In genomic region chr1:41819069-41819468, GRCh38 we compare ENCODE assay signal across 20 cellular contexts.
DNase-seq lines count a peak whose midpoint lies in the region; ATAC-seq, FAIRE-seq and TF ChIP-seq lines count a peak whose summit lies in the region.
"Had no signal": no experiment of that assay in that cellular context is flagged by ENCODE, and none has a peak within 500 bp of the region (broad histone marks: within the 10 kb centered on the region; RNA-seq: fewer than 3 reads in every experiment).

No MANE protein-coding gene starts in this region.

- H2AFZ ChIP-seq in KMS-11 (ENCODE audit: low read depth), result no peak overlapping the region
- no peak overlapping the region for H2AFZ ChIP-seq in GM12878 (ENCODE audit: control insufficient read depth, low read depth, low read length)
- H2AFZ ChIP-seq: GM23248 had no signal

- H3K4me3 Mint-ChIP-seq in stimulated activated naive CD8-positive, alpha-beta T cell treated with anti-CD3 and anti-CD28 coated beads, Interleukin-15, Interleukin-2, amounts not matched to agents 100 ng/mL and 50 ng/mL, for 24 hours, result peak overlapping the region; percentile 30
- H3K4me3 Mint-ChIP-seq in stimulated activated naive B cell treated with anti-CD40 and anti-IgM and Interleukin-4, amounts not matched to agents 10 μg/mL and 1 μg/mL and 100 μg/mL, for 72 hours, result no peak overlapping the region
- no peak overlapping the region for H3K4me3 Mint-ChIP-seq in activated naive CD4-positive, alpha-beta T cell treated with anti-CD3 and anti-CD28 coated beads for 36 hours
- H3K4me3 Mint-ChIP-seq: CD4-positive, alpha-beta T cell had no signal

- no peak overlapping the region for H3K4me3 ChIP-seq in KMS-11 (IDR thresholded peaks at IDR 0.05; ENCODE audit: insufficient read depth, low read depth, low read length)
- H3K4me3 ChIP-seq in GM12878, result no peak overlapping the region
- H3K4me3 ChIP-seq: GM23248, K562 had no signal

- H4K20me1 ChIP-seq in KMS-11 (ENCODE audit: insufficient read depth) (no peaks in the 10 kb centered on the region), GM12878 (ENCODE audit: control insufficient read depth, insufficient read depth) (no peaks in the 10 kb centered on the region)

- no peaks in the 10 kb centered on the region for H3K27me3 Mint-ChIP-seq in stimulated activated naive CD8-positive, alpha-beta T cell treated with anti-CD3 and anti-CD28 coated beads, Interleukin-15, Interleukin-2, amounts not matched to agents 100 ng/mL and 50 ng/mL, for 24 hours
- no peaks in the 10 kb centered on the region for H3K27me3 Mint-ChIP-seq in stimulated activated naive B cell treated with anti-CD40 and anti-IgM and Interleukin-4, amounts not matched to agents 10 μg/mL and 1 μg/mL and 100 μg/mL, for 72 hours
- H3K27me3 Mint-ChIP-seq in activated naive CD4-positive, alpha-beta T cell treated with anti-CD3 and anti-CD28 coated beads for 36 hours (ENCODE audit: low read depth), result no peaks in the 10 kb centered on the region
- H3K27me3 Mint-ChIP-seq: CD4-positive, alpha-beta T cell had no signal

- CTCF ChIA-PET in GM12878 (lab: Yijun Ruan, JAX), result interaction anchor here (0.8 to 1.2 kb wide), 2 partner anchors 245 to 355 kb away, joined by 3 to 4 read pairs; no protein-coding TSS in a partner anchor
- CTCF ChIA-PET in activated naive CD4-positive, alpha-beta T cell treated with anti-CD3 and anti-CD28 coated beads for 36 hours (lab: Charles Lee), result no interaction called here

- TF ChIP-seq EP300 in GM12878 (IDR thresholded peaks at IDR 0.05; ENCODE audit: borderline replicate concordance in 1 of 2, control insufficient read depth in 1 of 2, low read depth in 2 of 2, low read length in 2 of 2), result no peak

- WGBS in GM12878 (ENCODE audit: insufficient coverage, insufficient replicate concordance, low lambda C conversion rate, missing lambda C conversion rate), result 45% methylated on average over 2 of the region's 2 CpGs

- no TSS peak for BruUV-seq in GM12878 (replicated peaks; lab: Mats Ljungman, UMichigan)

- TF ChIP-seq POLR2A in GM12878 (IDR thresholded peaks at IDR 0.05; ENCODE audit: low read depth, low read length), result no peak

- no peak for DNase-seq in stimulated activated naive CD8-positive, alpha-beta T cell treated with anti-CD3 and anti-CD28 coated beads, Interleukin-15, Interleukin-2, amounts not matched to agents 100 U/mL and 50 U/mL, for 24 hours
- DNase-seq in GM12878 (ENCODE audit: low read depth, low spot score), result no peak
- no peak for DNase-seq in stimulated activated naive B cell treated with anti-CD40 and anti-IgM and Interleukin-4, amounts not matched to agents 10 μg/mL and 1 μg/mL and 100 μg/mL, for 72 hours
- no peak for DNase-seq in left ventricle myocardium superior
- no peak for DNase-seq in activated naive CD4-positive, alpha-beta T cell treated with anti-CD3 and anti-CD28 coated beads for 36 hours
- no peak for DNase-seq in nucleus accumbens (lab: John Stamatoyannopoulos, UW)
- DNase-seq: ACHN; Caco-2; CD4-positive, alpha-beta T cell; GDM1; GM23248; HCEC 1CT; IMR-90 had no signal

- H3K36me3 ChIP-seq in KMS-11 (ENCODE audit: insufficient read depth) (no peaks in the 10 kb centered on the region), GM12878 (ENCODE audit: control insufficient read depth in 2 of 2, insufficient read depth in 2 of 2, low read length in 1 of 2) (no peaks in the 10 kb centered on the region)

- H3K27ac Mint-ChIP-seq in stimulated activated naive CD8-positive, alpha-beta T cell treated with anti-CD3 and anti-CD28 coated beads, Interleukin-15, Interleukin-2, amounts not matched to agents 100 ng/mL and 50 ng/mL, for 24 hours, result no peak overlapping the region
- no peak overlapping the region for H3K27ac Mint-ChIP-seq in stimulated activated naive B cell treated with anti-CD40 and anti-IgM and Interleukin-4, amounts not matched to agents 10 μg/mL and 1 μg/mL and 100 μg/mL, for 72 hours
- no peak overlapping the region for H3K27ac Mint-ChIP-seq in activated naive CD4-positive, alpha-beta T cell treated with anti-CD3 and anti-CD28 coated beads for 36 hours
- H3K27ac Mint-ChIP-seq: CD4-positive, alpha-beta T cell had no signal

- H3K9me3 Mint-ChIP-seq in stimulated activated naive CD8-positive, alpha-beta T cell treated with anti-CD3 and anti-CD28 coated beads, Interleukin-15, Interleukin-2, amounts not matched to agents 100 ng/mL and 50 ng/mL, for 24 hours, result no peaks in the 10 kb centered on the region
- no peaks in the 10 kb centered on the region for H3K9me3 Mint-ChIP-seq in stimulated activated naive B cell treated with anti-CD40 and anti-IgM and Interleukin-4, amounts not matched to agents 10 μg/mL and 1 μg/mL and 100 μg/mL, for 72 hours
- H3K9me3 Mint-ChIP-seq in activated naive CD4-positive, alpha-beta T cell treated with anti-CD3 and anti-CD28 coated beads for 36 hours, result no peaks in the 10 kb centered on the region
- H3K9me3 Mint-ChIP-seq: CD4-positive, alpha-beta T cell had no signal

- TF ChIP-seq RAD21 in GM12878 (IDR thresholded peaks at IDR 0.05; ENCODE audit: insufficient read depth, low read depth, low read length), result no peak

- in situ Hi-C loops in GM12878 (cut with MboI), result no loop called here

- FAIRE-seq in GM12878 (lab: Jason Lieb, UNC), result no peak
- FAIRE-seq: A204.1, D721Med, H54, K562 had no signal

- no peak for TF ChIP-seq CTCF in KMS-11 (conservative IDR thresholded peaks at IDR 0.05; ENCODE audit: low read depth, low read length)
- TF ChIP-seq CTCF in GM12878 (IDR thresholded peaks at IDR 0.05 in 2 of 3, conservative IDR thresholded peaks at IDR 0.05 in 1 of 3; ENCODE audit: control insufficient read depth in 2 of 3, extremely low read depth in 1 of 3, insufficient read depth in 1 of 3, low read depth in 3 of 3, low read length in 3 of 3), result no peak

- H3K79me2 ChIP-seq in KMS-11 (ENCODE audit: insufficient read depth, low read depth) (no peaks in the 10 kb centered on the region), GM12878 (ENCODE audit: control insufficient read depth, insufficient read depth, low read length) (no peaks in the 10 kb centered on the region)

- SMC1A ChIA-PET in GM12878 (lab: Charles Lee; ENCODE audit: uncharacterized antibody, unreplicated experiment), result interaction anchor here (0.7 to 1.6 kb wide), 4 partner anchors 66 to 245 kb away, joined by 3 to 4 read pairs (median 3); no protein-coding TSS in a partner anchor

- H3K27me3 ChIP-seq in KMS-11 (ENCODE audit: insufficient read depth, low read depth) (no peaks in the 10 kb centered on the region), GM12878 (replicated peaks in 1 of 2; ENCODE audit: control insufficient read depth in 2 of 2, insufficient read depth in 2 of 2, low read length in 1 of 2) (no peaks in the 10 kb centered on the region)

- intact Hi-C loops in GM12878 (cut with micrococcal nuclease; ENCODE audit: unreplicated experiment), result loop anchor here (10.0 kb wide), 1 partner anchor 326 kb away; no protein-coding TSS in a partner anchor
- intact Hi-C loops in left ventricle myocardium superior (cut with micrococcal nuclease), result no loop called here
- intact Hi-C loops in activated naive CD4-positive, alpha-beta T cell treated with anti-CD3 and anti-CD28 coated beads for 36 hours (cut with micrococcal nuclease), result no loop called here

- H3K4me2 ChIP-seq in KMS-11 (peak overlapping the region; percentile 20), GM12878 (ENCODE audit: control insufficient read depth, insufficient read depth) (no peak overlapping the region)

- H3K27ac ChIP-seq in KMS-11 (no peak overlapping the region), GM12878 (ENCODE audit: control insufficient read depth, insufficient read depth) (no peak overlapping the region)
- H3K27ac ChIP-seq: C4-2B, GM23248 had no signal

- H3K4me1 ChIP-seq in KMS-11 (ENCODE audit: low read depth, poor library complexity, severe bottlenecking) (peaks cover 17% of the 10 kb centered on the region), GM12878 (ENCODE audit: control insufficient read depth, insufficient read depth, low read length) (peaks cover 9% of the 10 kb centered on the region)
- H3K4me1 ChIP-seq: Caco-2 had no signal

- no peaks in the 10 kb centered on the region for H3K9me3 ChIP-seq in GM12878 (replicated peaks; ENCODE audit: control insufficient read depth, insufficient read depth, low read length)
- H3K9me3 ChIP-seq: Caco-2 had no signal

- no peaks in the 10 kb centered on the region for H3K36me3 Mint-ChIP-seq in stimulated activated naive CD8-positive, alpha-beta T cell treated with anti-CD3 and anti-CD28 coated beads, Interleukin-15, Interleukin-2, amounts not matched to agents 100 ng/mL and 50 ng/mL, for 24 hours (ENCODE audit: low read depth)
- no peaks in the 10 kb centered on the region for H3K36me3 Mint-ChIP-seq in stimulated activated naive B cell treated with anti-CD40 and anti-IgM and Interleukin-4, amounts not matched to agents 10 μg/mL and 1 μg/mL and 100 μg/mL, for 72 hours
- no peaks in the 10 kb centered on the region for H3K36me3 Mint-ChIP-seq in activated naive CD4-positive, alpha-beta T cell treated with anti-CD3 and anti-CD28 coated beads for 36 hours (ENCODE audit: low read depth)

- POLR2A ChIA-PET in GM12878 (lab: Charles Lee), result interaction anchor here (0.5 kb wide), 1 partner anchor 1125 kb away, joined by 3 read pairs; no protein-coding TSS in a partner anchor

- ATAC-seq in stimulated activated naive CD8-positive, alpha-beta T cell treated with anti-CD3 and anti-CD28 coated beads, Interleukin-15, Interleukin-2, amounts not matched to agents 100 U/mL and 50 U/mL, for 24 hours, result no peak
- ATAC-seq in GM12878, result peak; percentile 83
- ATAC-seq in stimulated activated naive B cell treated with anti-CD40 and anti-IgM and Interleukin-4, amounts not matched to agents 10 μg/mL and 1 μg/mL and 100 μg/mL, for 72 hours (replicated peaks), result peak; percentile 33 to 47
- ATAC-seq in left ventricle myocardium superior, result no peak
- ATAC-seq: K562 had no signal

- H3K9ac ChIP-seq in KMS-11, result no peak overlapping the region
- H3K9ac ChIP-seq in GM12878 (ENCODE audit: control insufficient read depth, insufficient read depth, low read length), result no peak overlapping the region
- H3K9ac ChIP-seq: GM23248 had no signal

- peaks cover 15% of the 10 kb centered on the region for H3K4me1 Mint-ChIP-seq in stimulated activated naive CD8-positive, alpha-beta T cell treated with anti-CD3 and anti-CD28 coated beads, Interleukin-15, Interleukin-2, amounts not matched to agents 100 ng/mL and 50 ng/mL, for 24 hours (ENCODE audit: low read depth)
- H3K4me1 Mint-ChIP-seq in stimulated activated naive B cell treated with anti-CD40 and anti-IgM and Interleukin-4, amounts not matched to agents 10 μg/mL and 1 μg/mL and 100 μg/mL, for 72 hours, result peaks cover 7 to 25% of the 10 kb centered on the region in 2 donors
- peaks cover 12% of the 10 kb centered on the region for H3K4me1 Mint-ChIP-seq in activated naive CD4-positive, alpha-beta T cell treated with anti-CD3 and anti-CD28 coated beads for 36 hours (ENCODE audit: low read depth)

- RAD21 ChIA-PET in GM12878 (lab: Charles Lee; ENCODE audit: unreplicated experiment), result interaction anchor here (0.7 to 1.0 kb wide), 2 partner anchors 16 to 49 kb away, joined by 3 read pairs; no protein-coding TSS in a partner anchor

Comparison
In these comparisons a context has a peak if more than half of its experiments do, and no peak if none do; other contexts are left out.
1. ATAC-seq: peak in GM12878 (single experiment) and stimulated activated naive B cell treated with anti-CD40 and anti-IgM and Interleukin-4, amounts not matched to agents 10 μg/mL and 1 μg/mL and 100 μg/mL, for 72 hours (2 of 2); none in stimulated activated naive CD8-positive, alpha-beta T cell treated with anti-CD3 and anti-CD28 coated beads, Interleukin-15, Interleukin-2, amounts not matched to agents 100 U/mL and 50 U/mL, for 24 hours (single experiment) and left ventricle myocardium superior (single experiment).